In genomic region chr12:68978678-68979077, GRCh38 we compare ENCODE assay signal across 16 cellular contexts. TPM values are rescaled to one million over a fixed set of nuclear protein-coding genes. Genes with fewer than 3 reads are reported as not detected.
DNase-seq lines count a peak whose midpoint lies in the region.
"Had no signal": no experiment of that assay in that cellular context is flagged by ENCODE, and none has a peak within 500 bp of the region (broad histone marks: within the 10 kb centered on the region; RNA-seq: fewer than 3 reads in every experiment).

No MANE protein-coding gene starts in this region.

- peak overlapping the region; percentile 92 for H3K27ac ChIP-seq in substantia nigra (ENCODE audit: low read depth, low read length, poor library complexity, severe bottlenecking)
- H3K27ac ChIP-seq: 22Rv1, brain microvascular endothelial cell, thoracic aorta had no signal

- DNase-seq in NOMO-1 (lab: John Stamatoyannopoulos, UW; ENCODE audit: unreplicated experiment in 2 of 2) (peak; percentile 12 to 23), NOMO-1 treated with dmso at 0.1 percent for 144 hours (lab: John Stamatoyannopoulos, UW; ENCODE audit: unreplicated experiment) (no peak), NOMO-1 treated with DMSO at 0.1 percent for 48 hours (lab: John Stamatoyannopoulos, UW; ENCODE audit: unreplicated experiment) (peak; percentile 27), globus pallidus (ENCODE audit: low spot score) (peak; percentile 21), substantia nigra (lab: John Stamatoyannopoulos, UW) (no peak), dermis blood vessel endothelial cell (no peak), cerebellum (ENCODE audit: low spot score) (no peak)
- no peak for DNase-seq in activated naive CD4-positive, alpha-beta T cell (lab: John Stamatoyannopoulos, UW)
- DNase-seq: brain microvascular endothelial cell, erythroblast, left colon, NCI-H1092, NCI-H2081, NCI-H510A had no signal

RNA-seq across cellular contexts. Expression of gene CPM, which starts 45.7 kb away (rescaled TPM):
- total RNA-seq in dermis blood vessel endothelial cell (2.2 and 4.7 TPM in 2 replicates), cerebellum (2.4 TPM)

Comparison
In these comparisons a context has a peak if more than half of its experiments do, and no peak if none do; other contexts are left out.
1. DNase-seq: peak in NOMO-1 (2 of 2), NOMO-1 treated with DMSO at 0.1 percent for 48 hours (single experiment) and globus pallidus (single experiment); none in NOMO-1 treated with dmso at 0.1 percent for 144 hours (single experiment), substantia nigra (0 of 49), dermis blood vessel endothelial cell (single experiment), activated naive CD4-positive, alpha-beta T cell (0 of 4) and cerebellum (single experiment).